Comparison of ENCODE assay signal across 20 cellular contexts in the genomic region with DNA sequence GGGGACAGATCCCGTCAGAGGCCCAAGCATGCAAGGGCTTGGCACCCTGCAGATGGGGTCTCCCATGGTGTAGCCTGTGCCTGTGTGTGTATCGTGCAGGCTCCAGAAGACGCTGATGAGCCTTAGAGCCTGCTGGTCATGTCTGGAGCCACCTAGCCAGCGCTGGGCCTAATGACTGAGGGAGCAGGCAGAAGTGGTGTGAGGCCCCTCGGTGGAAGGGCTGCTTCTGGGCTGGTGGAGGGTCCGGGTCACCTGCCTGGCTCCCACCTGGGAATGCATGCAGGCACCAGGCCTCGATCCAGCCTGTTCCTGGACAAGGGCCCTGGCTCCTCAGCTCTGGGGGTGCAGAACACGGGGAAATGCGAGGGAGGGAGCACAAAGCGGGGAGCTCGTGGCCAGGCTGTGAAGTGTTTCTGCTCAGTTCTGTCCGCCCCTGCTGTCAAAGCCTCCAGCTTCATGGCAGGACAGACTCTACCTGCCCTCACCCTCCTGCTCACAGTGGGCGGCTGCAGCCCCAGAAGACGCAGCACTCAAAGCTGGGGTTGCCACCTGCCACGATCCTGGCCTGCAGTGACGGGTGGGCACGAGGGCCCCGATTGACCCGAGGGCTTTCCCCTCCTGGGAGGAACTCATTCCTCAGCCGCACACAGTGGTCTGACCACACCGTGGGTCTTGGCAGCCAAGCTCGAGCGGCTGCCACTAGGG. TPM values are rescaled to one million over a fixed set of nuclear protein-coding genes. Genes with fewer than 3 reads are reported as not detected.
DNase-seq lines count a peak whose midpoint lies in the region; ATAC-seq, FAIRE-seq and TF ChIP-seq lines count a peak whose summit lies in the region.
"Had no signal": no experiment of that assay in that cellular context is flagged by ENCODE, and none has a peak within 500 bp of the region (broad histone marks: within the 10 kb centered on the region; RNA-seq: fewer than 3 reads in every experiment).

No MANE protein-coding gene starts in this region.

- peaks cover 16% of the 10 kb centered on the region for H3K36me3 Mint-ChIP-seq in chondrocyte (ENCODE audit: low read depth)
- H3K36me3 Mint-ChIP-seq in activated naive CD4-positive, alpha-beta T cell treated with anti-CD3 and anti-CD28 coated beads, Interleukin-2, amount 10 ng/mL, durations not matched to agents 7 days and 5 days = peaks cover 10% of the 10 kb centered on the region

- H3K36me3 ChIP-seq in left ventricle myocardium inferior = peaks cover 15% of the 10 kb centered on the region
- peaks cover 27% of the 10 kb centered on the region in 2 experiments for H3K36me3 ChIP-seq in mesenchymal stem cell (ENCODE audit: control insufficient read depth in 1 of 2, insufficient read depth in 2 of 2, low read depth in 1 of 2, low read length in 2 of 2)
- peaks cover 4% of the 10 kb centered on the region for H3K36me3 ChIP-seq in upper lobe of right lung

- H3K4me1 ChIP-seq in left ventricle myocardium inferior = peaks cover 11% of the 10 kb centered on the region
- H3K4me1 ChIP-seq in mesenchymal stem cell (ENCODE audit: control insufficient read depth, insufficient read depth, low read depth, low read length) = peaks cover 2% of the 10 kb centered on the region
- no peaks in the 10 kb centered on the region for H3K4me1 ChIP-seq in upper lobe of right lung
- H3K4me1 ChIP-seq: pancreas had no signal

- H4K8ac ChIP-seq in mesenchymal stem cell (ENCODE audit: low read length) = peak overlapping the region; percentile 29

- H4K91ac ChIP-seq in mesenchymal stem cell (ENCODE audit: low read length) = no peak overlapping the region

- no peak overlapping the region for H2BK15ac ChIP-seq in mesenchymal stem cell (ENCODE audit: low read depth, poor library complexity, severe bottlenecking)

- DNase-seq in Right ventricle myocardium superior (peak; percentile 17), left ventricle myocardium inferior (no peak), chondrocyte (ENCODE audit: low spot score) (peak; percentile 81), mesenchymal stem cell (no peak), upper lobe of right lung (peak; percentile 57), cortex of kidney (lab: John Stamatoyannopoulos, UW) (no peak), GM19239 (ENCODE audit: insufficient read length, low spot score) (no peak)
- DNase-seq in activated naive CD4-positive, alpha-beta T cell treated with anti-CD3 and anti-CD28 coated beads, Interleukin-2, amount 10 ng/mL, durations not matched to agents 7 days and 5 days = no peak
- DNase-seq: activated CD4-positive, alpha-beta T cell treated with anti-CD3 and anti-CD28 coated beads for 48 hours; activated T-cell treated with anti-CD3 and anti-CD28 coated beads, Interleukin-2, amount 50 U/mL, for 4 hours; AML-193; DMS79 treated with DMSO at 0.1 percent for 48 hours; Kasumi-1; NCI-H510A treated with DMSO at 0.1 percent for 48 hours; trophoblast cell had no signal

- no peaks in the 10 kb centered on the region for H3K4me1 Mint-ChIP-seq in chondrocyte (ENCODE audit: low read depth)
- peaks cover 3% of the 10 kb centered on the region for H3K4me1 Mint-ChIP-seq in activated naive CD4-positive, alpha-beta T cell treated with anti-CD3 and anti-CD28 coated beads, Interleukin-2, amount 10 ng/mL, durations not matched to agents 7 days and 5 days
- H3K4me1 Mint-ChIP-seq: memory B cell had no signal

- H3K4ac ChIP-seq in mesenchymal stem cell (ENCODE audit: low read depth in 1 of 2, low read length in 2 of 2) = no peak overlapping the region

- no peak overlapping the region for H3K9ac ChIP-seq in mesenchymal stem cell (ENCODE audit: low read length)

- H3K27ac Mint-ChIP-seq in chondrocyte (ENCODE audit: unreplicated experiment) = no peak overlapping the region
- no peak overlapping the region for H3K27ac Mint-ChIP-seq in activated naive CD4-positive, alpha-beta T cell treated with anti-CD3 and anti-CD28 coated beads, Interleukin-2, amount 10 ng/mL, durations not matched to agents 7 days and 5 days
- H3K27ac Mint-ChIP-seq: activated naive CD4-positive, alpha-beta T cell treated with anti-CD3 and anti-CD28 coated beads, Interleukin-2, amount 50 U/mL, for 24 hours; memory B cell had no signal

- H3K4me3 ChIP-seq in left ventricle myocardium inferior = no peak overlapping the region
- H3K4me3 ChIP-seq in mesenchymal stem cell (ENCODE audit: insufficient read depth in 1 of 2, low read depth in 1 of 2, low read length in 2 of 2) = no peak overlapping the region
- H3K4me3 ChIP-seq in upper lobe of right lung = no peak overlapping the region
- H3K4me3 ChIP-seq: pancreas had no signal

- no peak overlapping the region for H2BK5ac ChIP-seq in mesenchymal stem cell (ENCODE audit: low read depth, low read length, poor library complexity, severe bottlenecking)

- H3K27me3 ChIP-seq in left ventricle myocardium inferior (ENCODE audit: low read depth) (no peaks in the 10 kb centered on the region), mesenchymal stem cell (ENCODE audit: control insufficient read depth in 1 of 2, insufficient read depth in 1 of 2, low read length in 2 of 2) (no peaks in the 10 kb centered on the region), upper lobe of right lung (no peaks in the 10 kb centered on the region)
- H3K27me3 ChIP-seq: pancreas had no signal

- H3K79me1 ChIP-seq in mesenchymal stem cell (replicated peaks; ENCODE audit: low read length, poor library complexity, severe bottlenecking) = peaks cover 4% of the 10 kb centered on the region

- H3K18ac ChIP-seq in mesenchymal stem cell (ENCODE audit: low read depth in 1 of 2, low read length in 2 of 2) = no peak overlapping the region

- no peak overlapping the region for H3K14ac ChIP-seq in mesenchymal stem cell (ENCODE audit: low read length in 2 of 2)

- H2BK120ac ChIP-seq in mesenchymal stem cell (ENCODE audit: low read depth, low read length) = no peak overlapping the region

- peaks cover 11% of the 10 kb centered on the region for H3K9me3 Mint-ChIP-seq in chondrocyte (ENCODE audit: low read depth)
- H3K9me3 Mint-ChIP-seq in activated naive CD4-positive, alpha-beta T cell treated with anti-CD3 and anti-CD28 coated beads, Interleukin-2, amount 10 ng/mL, durations not matched to agents 7 days and 5 days = peaks cover 10% of the 10 kb centered on the region
- H3K9me3 Mint-ChIP-seq: activated naive CD4-positive, alpha-beta T cell treated with anti-CD3 and anti-CD28 coated beads, Interleukin-2, amount 50 U/mL, for 24 hours had no signal

- H3K4me3 Mint-ChIP-seq in chondrocyte (ENCODE audit: unreplicated experiment) = no peak overlapping the region
- H3K4me3 Mint-ChIP-seq in activated naive CD4-positive, alpha-beta T cell treated with anti-CD3 and anti-CD28 coated beads, Interleukin-2, amount 10 ng/mL, durations not matched to agents 7 days and 5 days = no peak overlapping the region
- H3K4me3 Mint-ChIP-seq: activated naive CD4-positive, alpha-beta T cell treated with anti-CD3 and anti-CD28 coated beads, Interleukin-2, amount 50 U/mL, for 24 hours; activated T-cell treated with anti-CD3 and anti-CD28 coated beads, Interleukin-2, amount 50 U/mL, for 4 hours; memory B cell had no signal

- 96% methylated on average over 23 of the region's 23 CpGs for WGBS in mesenchymal stem cell

- intact Hi-C loops in Right ventricle myocardium superior (cut with DNase I) (no loop called here), left ventricle myocardium inferior (cut with micrococcal nuclease) (no loop called here), upper lobe of right lung (cut with DNase I) (no loop called here)

- H3K4me2 ChIP-seq in mesenchymal stem cell (ENCODE audit: low read length, poor library complexity, severe bottlenecking) = no peak overlapping the region

- no peak for ATAC-seq in Right ventricle myocardium superior (ENCODE audit: poor library complexity)
- ATAC-seq in upper lobe of right lung = no peak
- ATAC-seq: activated T-cell treated with anti-CD3 and anti-CD28 coated beads, Interleukin-2, amount 50 U/mL, for 4 hours; pancreas had no signal

- no peak overlapping the region for H2AFZ ChIP-seq in mesenchymal stem cell (ENCODE audit: low read depth, low read length)

- no peak overlapping the region for H2AK5ac ChIP-seq in mesenchymal stem cell (ENCODE audit: low read length, severe bottlenecking)

- no peaks in the 10 kb centered on the region for H3K27me3 Mint-ChIP-seq in chondrocyte (ENCODE audit: low read depth)
- no peaks in the 10 kb centered on the region for H3K27me3 Mint-ChIP-seq in activated naive CD4-positive, alpha-beta T cell treated with anti-CD3 and anti-CD28 coated beads, Interleukin-2, amount 10 ng/mL, durations not matched to agents 7 days and 5 days
- H3K27me3 Mint-ChIP-seq: activated naive CD4-positive, alpha-beta T cell treated with anti-CD3 and anti-CD28 coated beads, Interleukin-2, amount 50 U/mL, for 24 hours; memory B cell had no signal

- no peak overlapping the region for H2BK12ac ChIP-seq in mesenchymal stem cell (ENCODE audit: low read length in 2 of 2)

- CTCF ChIA-PET in activated naive CD4-positive, alpha-beta T cell treated with anti-CD3 and anti-CD28 coated beads, Interleukin-2, amount 10 ng/mL, durations not matched to agents 7 days and 5 days (lab: Charles Lee) = no interaction called here

- no peak overlapping the region for H3K23ac ChIP-seq in mesenchymal stem cell (ENCODE audit: low read length in 2 of 2)

- H3K9me3 ChIP-seq in left ventricle myocardium inferior (replicated peaks) (peaks cover 19% of the 10 kb centered on the region), mesenchymal stem cell (ENCODE audit: control insufficient read depth, low read length) (peaks cover 12% of the 10 kb centered on the region), upper lobe of right lung (no peaks in the 10 kb centered on the region)
- H3K9me3 ChIP-seq: pancreas had no signal

- no peak overlapping the region for H3K27ac ChIP-seq in left ventricle myocardium inferior (replicated peaks)
- H3K27ac ChIP-seq in mesenchymal stem cell (ENCODE audit: low read length, poor library complexity, severe bottlenecking) = no peak overlapping the region
- H3K27ac ChIP-seq in upper lobe of right lung = no peak overlapping the region
- H3K27ac ChIP-seq: pancreas had no signal

- TF ChIP-seq CTCF in left ventricle myocardium inferior (IDR thresholded peaks at IDR 0.05; ENCODE audit: borderline replicate concordance) (no peak), chondrocyte (IDR thresholded peaks at IDR 0.05) (no peak), upper lobe of right lung (IDR thresholded peaks at IDR 0.05) (no peak)

- FAIRE-seq in GM19239 (lab: Jason Lieb, UNC) = no peak
- FAIRE-seq: A204.1, pancreas, TTC549 had no signal

RNA-seq across cellular contexts. Expression of gene HS6ST1, which starts 47.3 kb away (rescaled TPM):
- 35.1 TPM for total RNA-seq in Right ventricle myocardium superior
- 26.7 TPM for total RNA-seq in left ventricle myocardium inferior
- total RNA-seq in chondrocyte = 30.0 to 39.2 TPM (median 33.1 TPM) in 3 replicates
- 37.7 TPM for polyA plus RNA-seq in mesenchymal stem cell (2013, experiment 1 of 2)
- polyA plus RNA-seq in mesenchymal stem cell (2013, experiment 2 of 2) = 37.3 TPM
- total RNA-seq in upper lobe of right lung = 33.2 TPM

Comparison
In these comparisons a context has a peak if more than half of its experiments do, and no peak if none do; other contexts are left out.
1. DNase-seq: peak in Right ventricle myocardium superior (single experiment), chondrocyte (single experiment) and upper lobe of right lung (single experiment); none in left ventricle myocardium inferior (single experiment), mesenchymal stem cell (single experiment), cortex of kidney (single experiment), GM19239 (single experiment) and activated naive CD4-positive, alpha-beta T cell treated with anti-CD3 and anti-CD28 coated beads, Interleukin-2, amount 10 ng/mL, durations not matched to agents 7 days and 5 days (single experiment).